Comparison of ENCODE assay signal across 18 cellular contexts in the genomic region with DNA sequence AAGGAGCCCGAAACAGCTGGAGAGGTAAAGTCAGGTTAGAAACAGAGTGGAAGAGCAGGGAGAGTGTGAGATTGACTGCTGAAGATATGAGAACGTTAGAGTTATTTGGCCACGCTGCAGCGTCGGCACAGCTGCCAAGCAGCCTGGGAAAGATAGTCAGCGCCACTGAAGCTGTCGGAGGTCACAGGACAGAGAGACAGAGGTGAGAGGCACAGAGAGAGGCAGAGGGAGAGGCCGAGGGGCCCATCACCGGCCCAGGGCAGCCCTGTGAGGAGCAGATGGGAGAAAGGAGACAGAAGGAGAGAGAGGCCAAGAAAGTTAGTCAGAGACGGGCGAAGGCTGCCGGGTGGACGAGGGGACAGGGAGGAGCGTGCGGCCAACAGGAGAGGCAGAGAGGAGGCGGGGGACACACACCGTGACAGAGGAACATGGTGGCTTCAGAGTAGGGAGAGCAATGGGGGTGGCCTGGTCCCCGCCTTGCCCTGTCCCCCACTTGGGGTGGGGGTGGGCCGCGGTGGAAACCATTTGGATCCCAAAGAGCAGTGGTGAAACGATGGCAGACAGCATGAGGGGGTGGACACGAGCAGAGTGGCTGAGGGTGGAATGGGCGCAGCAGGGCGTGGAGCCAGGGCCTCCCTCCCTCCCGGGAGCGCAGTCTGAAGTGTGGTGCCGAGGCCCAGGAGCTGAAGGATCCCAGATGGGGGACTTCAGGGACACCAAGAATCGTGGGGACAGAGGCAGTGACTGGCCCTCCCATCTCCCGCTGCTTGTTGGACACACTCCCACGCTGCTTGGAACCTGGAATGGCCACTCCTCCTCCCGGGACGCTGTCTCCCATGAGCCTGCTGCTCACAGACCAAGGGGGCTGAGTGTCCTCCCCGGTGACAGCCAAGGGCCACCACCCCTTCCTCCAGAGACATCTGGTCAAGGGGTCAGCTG. TPM values are rescaled to one million over a fixed set of nuclear protein-coding genes. Genes with fewer than 3 reads are reported as not detected.
A peak's percentile ranks its signal among the peaks of the same experiment; 100 is the strongest.
DNase-seq lines count a peak whose midpoint lies in the region; ATAC-seq and TF ChIP-seq lines count a peak whose summit lies in the region.
"Had no signal": no experiment of that assay in that cellular context is flagged by ENCODE, and none has a peak within 500 bp of the region (broad histone marks: within the 10 kb centered on the region; RNA-seq: fewer than 3 reads in every experiment).

No MANE protein-coding gene starts in this region.

- peak overlapping the region; percentile 37 for H2BK120ac ChIP-seq in neuronal stem cell (ENCODE audit: low read depth, low read length)

- peak overlapping the region; percentile 50 for H3K18ac ChIP-seq in neuronal stem cell (ENCODE audit: low read length)

- no peak overlapping the region for H3K4me2 ChIP-seq in neuronal stem cell (ENCODE audit: insufficient read depth, low read length, poor library complexity, severe bottlenecking)
- H3K4me2 ChIP-seq: KMS-11 had no signal

- ATAC-seq in Right ventricle myocardium inferior, result peak; percentile 63
- peak; percentile 74 for ATAC-seq in left ventricle myocardium superior
- ATAC-seq: SK-N-SH treated with all-trans-retinoic acid at 6 μM for 48 hours had no signal

- TF ChIP-seq POLR2A in uterus (IDR thresholded peaks at IDR 0.05), result no peak

- TF ChIP-seq CTCF in uterus (IDR thresholded peaks at IDR 0.05), result no peak

- no peak overlapping the region for H2BK12ac ChIP-seq in neuronal stem cell (ENCODE audit: low read length)

- H2AK5ac ChIP-seq in neuronal stem cell (ENCODE audit: low read depth, low read length), result peak overlapping the region; percentile 72

- H3K79me1 ChIP-seq in neuronal stem cell (ENCODE audit: low read depth, low read length), result no peaks in the 10 kb centered on the region

- intact Hi-C loops in Right ventricle myocardium inferior (cut with DNase I), result loop anchor here (2.0 kb wide), 1 partner anchor 14 kb away; no protein-coding TSS in a partner anchor
- intact Hi-C loops in cardiac septum (cut with DNase I), result no loop called here
- intact Hi-C loops in left ventricle myocardium superior (cut with micrococcal nuclease), result no loop called here
- intact Hi-C loops in uterus (cut with DNase I; ENCODE audit: low total_unique reads), result no loop called here

- no peak overlapping the region for H3K14ac ChIP-seq in neuronal stem cell (ENCODE audit: low read length)

- WGBS in neuronal stem cell (ENCODE audit: extremely low coverage in 2 of 2, insufficient read length in 2 of 2, insufficient replicate concordance in 1 of 2), 2 donors, result no CpG with 5 or more reads among the region's 33 CpGs

- no peaks in the 10 kb centered on the region for H3K36me3 ChIP-seq in neuronal stem cell (replicated peaks in 1 of 2; ENCODE audit: control insufficient read depth in 2 of 2, insufficient read depth in 2 of 2, low read length in 2 of 2)
- H3K36me3 ChIP-seq in uterus, result no peaks in the 10 kb centered on the region
- H3K36me3 ChIP-seq: MG63 had no signal

- peak; percentile 70 for DNase-seq in Right ventricle myocardium inferior (ENCODE audit: missing footprints)
- no peak for DNase-seq in cardiac septum (ENCODE audit: low spot score)
- DNase-seq in left ventricle myocardium superior, result peak; percentile 71
- DNase-seq in neuronal stem cell (ENCODE audit: low spot score), result no peak
- DNase-seq in GM19240 (ENCODE audit: insufficient read length, low spot score), result no peak
- no peak for DNase-seq in C1 segment of cervical spinal cord (lab: John Stamatoyannopoulos, UW)
- no peak for DNase-seq in uterus
- DNase-seq in GM03348 (ENCODE audit: low spot score), result no peak
- DNase-seq: GOT3, MG63, NCI-H1105 treated with DMSO at 0.1 percent for 48 hours, NCI-H187 treated with DMSO at 0.1 percent for 48 hours, NCI-H2171, NCI-H82 had no signal

- H2BK5ac ChIP-seq in neuronal stem cell (ENCODE audit: low read length), result peak overlapping the region; percentile 68

- no peak overlapping the region for H3K4me3 ChIP-seq in neuronal stem cell (ENCODE audit: low read length in 2 of 2)
- no peak overlapping the region for H3K4me3 ChIP-seq in uterus
- H3K4me3 ChIP-seq: MG63 had no signal

- no peak overlapping the region for H4K91ac ChIP-seq in neuronal stem cell (ENCODE audit: low read depth, low read length, poor library complexity)

- peaks cover 0 to 3% of the 10 kb centered on the region in 2 donors for H3K9me3 ChIP-seq in neuronal stem cell (replicated peaks in 1 of 2; ENCODE audit: control insufficient read depth in 2 of 2, insufficient read depth in 1 of 2, low read depth in 1 of 2, low read length in 2 of 2)
- no peaks in the 10 kb centered on the region for H3K9me3 ChIP-seq in uterus
- H3K9me3 ChIP-seq: MG63 had no signal

- H3K27me3 ChIP-seq in neuronal stem cell (ENCODE audit: control insufficient read depth in 3 of 3, insufficient read depth in 3 of 3, low read depth in 1 of 3, low read length in 3 of 3), result peaks cover 0 to 14% (median 0%) of the 10 kb centered on the region in 3 experiments
- no peaks in the 10 kb centered on the region for H3K27me3 ChIP-seq in uterus
- H3K27me3 ChIP-seq: MG63 had no signal

- peak overlapping the region; percentile 80 for H2BK15ac ChIP-seq in neuronal stem cell (ENCODE audit: low read length)

- H3K4ac ChIP-seq in neuronal stem cell (ENCODE audit: low read length), result no peak overlapping the region

- H3K4me1 ChIP-seq in neuronal stem cell (ENCODE audit: control insufficient read depth in 2 of 2, insufficient read depth in 1 of 2, low read depth in 1 of 2, low read length in 2 of 2), result peaks cover 4 to 19% of the 10 kb centered on the region in 2 donors
- H3K4me1 ChIP-seq in uterus, result no peaks in the 10 kb centered on the region

- H3K27ac ChIP-seq in neuronal stem cell (replicated peaks; ENCODE audit: low read length), result no peak overlapping the region
- no peak overlapping the region for H3K27ac ChIP-seq in uterus
- H3K27ac ChIP-seq: C4-2B, KMS-11 had no signal

- H3K9ac ChIP-seq in neuronal stem cell (ENCODE audit: low read depth, low read length, poor library complexity), result peak overlapping the region; percentile 50
- H3K9ac ChIP-seq: KMS-11 had no signal

- H3K23ac ChIP-seq in neuronal stem cell (ENCODE audit: low read depth, low read length, poor library complexity), result peak overlapping the region; percentile 92

- H2AFZ ChIP-seq in neuronal stem cell (ENCODE audit: low read length), result peak overlapping the region; percentile 62

- H4K8ac ChIP-seq in neuronal stem cell (ENCODE audit: low read depth, low read length), result no peak overlapping the region

RNA-seq across cellular contexts. Expression of a gene that starts 26.6 kb away (rescaled TPM):
- total RNA-seq in Right ventricle myocardium inferior (0.60 TPM), cardiac septum (0.65 TPM), left ventricle myocardium superior (0.45 TPM), uterus (10 to 100 TPM in 1 of 4 donors, 1 to 10 TPM in 2, under 1 TPM in 1; 0.59 to 39.7 (median 3.1) TPM)
- polyA plus RNA-seq in neuronal stem cell (2013, experiment 1 of 2), result 1.5 TPM
- polyA plus RNA-seq in neuronal stem cell (2013, experiment 2 of 2), result 1.4 TPM
- total RNA-seq: A172 had no signal

RNA-seq across cellular contexts. Expression of a gene that starts 45.7 kb away (rescaled TPM):
- total RNA-seq in Right ventricle myocardium inferior (28.2 TPM), cardiac septum (9.3 TPM), left ventricle myocardium superior (32.5 TPM), uterus (1 to 10 TPM; 2.1 to 10.0 (median 5.9) TPM)
- polyA plus RNA-seq in neuronal stem cell (2013, experiment 1 of 2), result 2.5 TPM
- 2.3 TPM for polyA plus RNA-seq in neuronal stem cell (2013, experiment 2 of 2)

Comparison
In these comparisons a context has a peak if more than half of its experiments do, and no peak if none do; other contexts are left out.
1. DNase-seq: peak in Right ventricle myocardium inferior (single experiment) and left ventricle myocardium superior (single experiment); none in cardiac septum (single experiment), neuronal stem cell (single experiment), GM19240 (single experiment), C1 segment of cervical spinal cord (0 of 14), uterus (0 of 2) and GM03348 (single experiment).